In genomic region chr9:16003785-16004184, GRCh38 we compare ENCODE assay signal across 32 cellular contexts.
DNase-seq lines count a peak whose midpoint lies in the region; ATAC-seq and TF ChIP-seq lines count a peak whose summit lies in the region.
"Had no signal": no experiment of that assay in that cellular context is flagged by ENCODE, and none has a peak within 500 bp of the region (broad histone marks: within the 10 kb centered on the region; RNA-seq: fewer than 3 reads in every experiment).

No MANE protein-coding gene starts in this region.

- ATAC-seq in GM21786 (IDR thresholded peaks at IDR 0.05; ENCODE audit: unreplicated experiment) = no peak
- no peak for ATAC-seq in right lobe of liver
- ATAC-seq: activated CD4-positive, CD25-positive, alpha-beta regulatory T cell treated with anti-CD3 and anti-CD28 coated beads, Interleukin-2, amount 50 U/mL, for 24 hours; activated naive CD8-positive, alpha-beta T cell treated with anti-CD3 and anti-CD28 coated beads, Interleukin-2, amount 50 U/mL, for 24 hours; left lung; Right ventricle myocardium inferior; SK-N-SH treated with all-trans-retinoic acid at 6 μM for 48 hours; stimulated activated naive CD8-positive, alpha-beta T cell treated with anti-CD3 and anti-CD28 coated beads, Interleukin-15, Interleukin-2, amounts not matched to agents 100 U/mL and 50 U/mL, for 24 hours; T-helper 17 cell had no signal

- H3K4me1 Mint-ChIP-seq in activated CD4-positive, alpha-beta T cell treated with anti-CD3 and anti-CD28 coated beads, Interleukin-2, amount 10 ng/mL, durations not matched to agents 7 days and 5 days = no peaks in the 10 kb centered on the region
- H3K4me1 Mint-ChIP-seq: activated naive CD8-positive, alpha-beta T cell treated with anti-CD3 and anti-CD28 coated beads, Interleukin-2, amount 50 U/mL, for 24 hours; CD14-positive monocyte; central memory CD8-positive, alpha-beta T cell; T-helper 17 cell had no signal

- TF ChIP-seq POLR2A in right lobe of liver (IDR thresholded peaks at IDR 0.05) = no peak

- no peak overlapping the region for H3K27ac Mint-ChIP-seq in activated CD4-positive, alpha-beta T cell treated with anti-CD3 and anti-CD28 coated beads, Interleukin-2, amount 10 ng/mL, durations not matched to agents 7 days and 5 days
- H3K27ac Mint-ChIP-seq: activated naive CD8-positive, alpha-beta T cell treated with anti-CD3 and anti-CD28 coated beads, Interleukin-2, amount 50 U/mL, for 24 hours; dendritic cell treated with granulocyte-macrophage colony-stimulating factor and Interleukin-4, amounts not matched to agents 40 ng/mL and 50 ng/mL, for 4 days; endodermal cell; T-helper 17 cell had no signal

- no peaks in the 10 kb centered on the region for H3K4me1 ChIP-seq in right lobe of liver
- H3K4me1 ChIP-seq: left lung, right atrium auricular region, testis had no signal

- peak; percentile 89 for DNase-seq in COLO668 (lab: John Stamatoyannopoulos, UW; ENCODE audit: unreplicated experiment)
- peak; percentile 63 for DNase-seq in NCI-H128 (lab: John Stamatoyannopoulos, UW; ENCODE audit: unreplicated experiment)
- DNase-seq in NCI-H2107 (lab: John Stamatoyannopoulos, UW) = peak; percentile 64
- peak; percentile 86 for DNase-seq in NCI-H774 (lab: John Stamatoyannopoulos, UW)
- no peak for DNase-seq in activated CD4-positive, alpha-beta T cell treated with anti-CD3 and anti-CD28 coated beads, Interleukin-2, amount 10 ng/mL, durations not matched to agents 7 days and 5 days
- no peak for DNase-seq in islet precursor cell
- DNase-seq in right lobe of liver = no peak
- DNase-seq: activated CD4-positive, alpha-beta T cell treated with anti-CD3 and anti-CD28 coated beads, Interleukin-2, amount 50 U/mL, for 48 hours; activated naive CD4-positive, alpha-beta T cell; activated naive CD8-positive, alpha-beta T cell treated with anti-CD3 and anti-CD28 coated beads, Interleukin-2, amount 50 U/mL, for 24 hours; endodermal cell; glutamatergic neuron; GOT3; left lung; mesenchymal stem cell; NCI-H1048; NCI-H446; PC-9; stimulated activated CD4-positive, alpha-beta T cell treated with anti-CD3 and anti-CD28 coated beads, Interleukin-1b, Interleukin-23, amount 100 ng/mL, for 48 hours; stimulated activated naive CD8-positive, alpha-beta T cell treated with anti-CD3 and anti-CD28 coated beads, Interleukin-15, Interleukin-2, amounts not matched to agents 100 U/mL and 50 U/mL, for 24 hours; T-helper 17 cell; testis had no signal

- no peaks in the 10 kb centered on the region for H3K36me3 Mint-ChIP-seq in activated CD4-positive, alpha-beta T cell treated with anti-CD3 and anti-CD28 coated beads, Interleukin-2, amount 10 ng/mL, durations not matched to agents 7 days and 5 days (ENCODE audit: low read depth)
- H3K36me3 Mint-ChIP-seq: CD14-positive monocyte had no signal

- CTCF ChIA-PET in activated CD4-positive, alpha-beta T cell treated with anti-CD3 and anti-CD28 coated beads, Interleukin-2, amount 10 ng/mL, durations not matched to agents 7 days and 5 days (lab: Charles Lee) = no interaction called here

- H3K4me3 Mint-ChIP-seq in activated CD4-positive, alpha-beta T cell treated with anti-CD3 and anti-CD28 coated beads, Interleukin-2, amount 10 ng/mL, durations not matched to agents 7 days and 5 days = no peak overlapping the region
- H3K4me3 Mint-ChIP-seq: activated naive CD8-positive, alpha-beta T cell treated with anti-CD3 and anti-CD28 coated beads, Interleukin-2, amount 50 U/mL, for 24 hours; CD14-positive monocyte; central memory CD8-positive, alpha-beta T cell; dendritic cell treated with granulocyte-macrophage colony-stimulating factor and Interleukin-4, amounts not matched to agents 40 ng/mL and 50 ng/mL, for 4 days; endodermal cell; neural crest cell; T-helper 17 cell had no signal

- no peak overlapping the region for H3K27ac ChIP-seq in right lobe of liver
- H3K27ac ChIP-seq: left lung, PC-9, right atrium auricular region, testis had no signal

- no peaks in the 10 kb centered on the region for H3K9me3 Mint-ChIP-seq in activated CD4-positive, alpha-beta T cell treated with anti-CD3 and anti-CD28 coated beads, Interleukin-2, amount 10 ng/mL, durations not matched to agents 7 days and 5 days
- H3K9me3 Mint-ChIP-seq: endodermal cell had no signal

- WGBS in right lobe of liver (ENCODE audit: insufficient coverage, low coverage, low lambda C conversion rate, missing lambda C conversion rate) = 70% methylated on average over 5 of the region's 6 CpGs

- no peaks in the 10 kb centered on the region for H3K27me3 ChIP-seq in right lobe of liver
- H3K27me3 ChIP-seq: left lung, right atrium auricular region, testis had no signal

- no peak for TF ChIP-seq CTCF in right lobe of liver (IDR thresholded peaks at IDR 0.05)

- intact Hi-C loops in right lobe of liver (cut with DNase I) = no loop called here

- no peaks in the 10 kb centered on the region for H3K27me3 Mint-ChIP-seq in activated CD4-positive, alpha-beta T cell treated with anti-CD3 and anti-CD28 coated beads, Interleukin-2, amount 10 ng/mL, durations not matched to agents 7 days and 5 days
- H3K27me3 Mint-ChIP-seq: activated naive CD8-positive, alpha-beta T cell treated with anti-CD3 and anti-CD28 coated beads, Interleukin-2, amount 50 U/mL, for 24 hours; central memory CD8-positive, alpha-beta T cell; dendritic cell treated with granulocyte-macrophage colony-stimulating factor and Interleukin-4, amounts not matched to agents 40 ng/mL and 50 ng/mL, for 4 days; T-helper 17 cell had no signal

- H3K9me3 ChIP-seq in right lobe of liver = no peaks in the 10 kb centered on the region
- H3K9me3 ChIP-seq: left lung, right atrium auricular region, testis had no signal

- H3K4me3 ChIP-seq in right lobe of liver = no peak overlapping the region
- H3K4me3 ChIP-seq: left lung, PC-9, right atrium auricular region, smooth muscle cell, testis had no signal

- H3K36me3 ChIP-seq in right lobe of liver = no peaks in the 10 kb centered on the region
- H3K36me3 ChIP-seq: left lung, right atrium auricular region had no signal

- POLR2A ChIA-PET in activated CD4-positive, alpha-beta T cell treated with anti-CD3 and anti-CD28 coated beads, Interleukin-2, amount 10 ng/mL, durations not matched to agents 7 days and 5 days (lab: Charles Lee) = no interaction called here

Comparison
In these comparisons a context has a peak if more than half of its experiments do, and no peak if none do; other contexts are left out.
1. DNase-seq: peak in COLO668 (single experiment), NCI-H128 (single experiment), NCI-H2107 (single experiment) and NCI-H774 (single experiment); none in activated CD4-positive, alpha-beta T cell treated with anti-CD3 and anti-CD28 coated beads, Interleukin-2, amount 10 ng/mL, durations not matched to agents 7 days and 5 days (single experiment), islet precursor cell (single experiment) and right lobe of liver (0 of 3).